ENCODE assay signal across 15 cellular contexts in genomic region chr13:96967248-96967745, GRCh38. TPM values are rescaled to one million over a fixed set of nuclear protein-coding genes. Genes with fewer than 3 reads are reported as not detected.
A peak's percentile ranks its signal among the peaks of the same experiment; 100 is the strongest.
DNase-seq lines count a peak whose midpoint lies in the region; ATAC-seq and TF ChIP-seq lines count a peak whose summit lies in the region.
"Had no signal": no experiment of that assay in that cellular context is flagged by ENCODE, and none has a peak within 500 bp of the region (broad histone marks: within the 10 kb centered on the region; RNA-seq: fewer than 3 reads in every experiment).

No MANE protein-coding gene starts in this region.

- H2AFZ ChIP-seq in GM23338: no peak overlapping the region
- H2AFZ ChIP-seq in MM.1S (ENCODE audit: low read length): peak overlapping the region; percentile 51
- no peak overlapping the region for H2AFZ ChIP-seq in mammary epithelial cell (ENCODE audit: low read depth, low read length)

- peak; percentile 34 for TF ChIP-seq CTCF in 22Rv1 (IDR thresholded peaks at IDR 0.05)
- TF ChIP-seq CTCF in GM23338 (conservative IDR thresholded peaks at IDR 0.05; ENCODE audit: low read depth in 2 of 2): peak; percentile 49 to 50
- peak; percentile 36 for TF ChIP-seq CTCF in MM.1S (IDR thresholded peaks at IDR 0.05; ENCODE audit: low read length)
- peak; percentile 8 to 25 for TF ChIP-seq CTCF in mammary epithelial cell (conservative IDR thresholded peaks at IDR 0.05 in 1 of 2, IDR thresholded peaks at IDR 0.05 in 1 of 2; ENCODE audit: extremely low read depth in 1 of 2, insufficient read depth in 1 of 2, low read depth in 1 of 2, low read length in 2 of 2)
- no peak for TF ChIP-seq CTCF in GM10248 (IDR thresholded peaks at IDR 0.05; ENCODE audit: control extremely low read depth, extremely low read depth, low read depth, missing control alignments)

- H3K27ac ChIP-seq in 22Rv1: no peak overlapping the region
- no peak overlapping the region for H3K27ac ChIP-seq in GM23338 (ENCODE audit: low read depth)
- no peak overlapping the region for H3K27ac ChIP-seq in MM.1S (ENCODE audit: low read length)
- H3K27ac ChIP-seq in mammary epithelial cell (ENCODE audit: insufficient read depth, low read depth, low read length): no peak overlapping the region
- H3K27ac ChIP-seq: esophagus muscularis mucosa had no signal

- H3K9me3 ChIP-seq in MM.1S (replicated peaks; ENCODE audit: insufficient read depth, low read length) (no peaks in the 10 kb centered on the region), mammary epithelial cell (replicated peaks; ENCODE audit: insufficient read depth, low read length) (peaks cover 15% of the 10 kb centered on the region)

- POLR2A ChIA-PET in GM10248 (lab: Yijun Ruan, JAX): no interaction called here

- no peak overlapping the region for H3K4me2 ChIP-seq in GM23338
- peak overlapping the region; percentile 61 for H3K4me2 ChIP-seq in MM.1S (ENCODE audit: low read depth, low read length)
- no peak overlapping the region for H3K4me2 ChIP-seq in mammary epithelial cell (ENCODE audit: insufficient read depth, low read depth, low read length)

- no peaks in the 10 kb centered on the region for H3K4me1 ChIP-seq in GM23338 (ENCODE audit: insufficient read depth)
- H3K4me1 ChIP-seq in MM.1S (ENCODE audit: low read length): no peaks in the 10 kb centered on the region
- no peaks in the 10 kb centered on the region for H3K4me1 ChIP-seq in mammary epithelial cell (ENCODE audit: insufficient read depth, low read length)
- H3K4me1 ChIP-seq: esophagus muscularis mucosa had no signal

- H3K4me3 ChIP-seq in GM23338 (no peak overlapping the region), MM.1S (ENCODE audit: low read length) (peak overlapping the region; percentile 44), mammary epithelial cell (replicated peaks in 1 of 3; ENCODE audit: insufficient read depth in 1 of 3, low read depth in 2 of 3, low read length in 3 of 3) (no peak overlapping the region)
- H3K4me3 ChIP-seq: esophagus muscularis mucosa had no signal

- WGBS in mammary epithelial cell (ENCODE audit: low coverage, missing lambda C conversion rate): 48% methylated on average over 6 of the region's 12 CpGs

- BruUV-seq in mammary epithelial cell (replicated peaks; lab: Mats Ljungman, UMichigan): no TSS peak

- no peaks in the 10 kb centered on the region for H3K27me3 ChIP-seq in GM23338 (ENCODE audit: insufficient read depth)
- no peaks in the 10 kb centered on the region for H3K27me3 ChIP-seq in MM.1S (replicated peaks; ENCODE audit: insufficient read depth, low read length)
- H3K27me3 ChIP-seq in mammary epithelial cell (ENCODE audit: insufficient read depth, low read length): no peaks in the 10 kb centered on the region
- H3K27me3 ChIP-seq: esophagus muscularis mucosa had no signal

- DNase-seq in GM23338 (ENCODE audit: low spot score): peak; percentile 72
- DNase-seq in MM.1S: peak; percentile 63
- no peak for DNase-seq in mammary epithelial cell
- no peak for DNase-seq in NCI-H1436 treated with DMSO at 0.1 percent for 48 hours (lab: John Stamatoyannopoulos, UW)
- no peak for DNase-seq in stimulated activated CD4-positive, alpha-beta T cell treated with anti-CD3 and anti-CD28 coated beads, Interleukin-2, amount 100 ng/mL, for 24 hours
- DNase-seq in GM10248 (ENCODE audit: extremely low spot score): no peak
- DNase-seq: activated naive CD4-positive, alpha-beta T cell treated with anti-CD3 and anti-CD28 coated beads, Interleukin-2, amount 10 ng/mL, durations not matched to agents 7 days and 5 days; NCI-H1092; stimulated activated CD4-positive, alpha-beta T cell treated with anti-CD3 and anti-CD28 coated beads, Interleukin-4, amount 100 ng/mL, for 4 hours; stimulated activated naive CD8-positive, alpha-beta T cell treated with anti-CD3 and anti-CD28 coated beads, Interleukin-15, Interleukin-2, amounts not matched to agents 100 U/mL and 50 U/mL, for 24 hours; T1000 had no signal

- CTCF ChIA-PET in mammary epithelial cell (lab: Charles Lee; ENCODE audit: low non-redundant PET) (interaction anchor here (0.5 kb wide), 1 partner anchor 947 kb away, joined by 3 read pairs; no protein-coding TSS in a partner anchor), GM10248 (lab: Yijun Ruan, JAX) (interaction anchor here (1.2 to 1.6 kb wide), 2 partner anchors 12 to 18 kb away, joined by 3 to 4 read pairs; no protein-coding TSS in a partner anchor)

- H3F3A ChIP-seq in GM23338 (replicated peaks; ENCODE audit: low read depth) (no peaks in the 10 kb centered on the region), MM.1S (ENCODE audit: insufficient read depth, low read length) (no peaks in the 10 kb centered on the region)

- H3K4me3 Mint-ChIP-seq in GM23338: no peak overlapping the region
- H3K4me3 Mint-ChIP-seq: activated naive CD4-positive, alpha-beta T cell treated with anti-CD3 and anti-CD28 coated beads, Interleukin-2, amount 10 ng/mL, durations not matched to agents 7 days and 5 days; central memory CD8-positive, alpha-beta T cell had no signal

- H3K36me3 ChIP-seq in GM23338 (ENCODE audit: insufficient read depth) (peaks cover 23% of the 10 kb centered on the region), MM.1S (replicated peaks; ENCODE audit: insufficient read depth, low read length) (no peaks in the 10 kb centered on the region), mammary epithelial cell (ENCODE audit: insufficient read depth, low read length) (no peaks in the 10 kb centered on the region)
- H3K36me3 ChIP-seq: esophagus muscularis mucosa had no signal

- H3K9me3 Mint-ChIP-seq in GM23338: peaks cover 45% of the 10 kb centered on the region

- H3K4me1 Mint-ChIP-seq in GM23338: peaks cover 2% of the 10 kb centered on the region; the same call in 1 of the 3 replicates
- H3K4me1 Mint-ChIP-seq: activated naive CD4-positive, alpha-beta T cell treated with anti-CD3 and anti-CD28 coated beads, Interleukin-2, amount 10 ng/mL, durations not matched to agents 7 days and 5 days; central memory CD8-positive, alpha-beta T cell had no signal

- dilution Hi-C loops in mammary epithelial cell (cut with HindIII; ENCODE audit: low sequenced_read_pairs): no loop called here

- no peaks in the 10 kb centered on the region for H3K79me2 ChIP-seq in GM23338 (replicated peaks; ENCODE audit: insufficient read depth)
- no peaks in the 10 kb centered on the region for H3K79me2 ChIP-seq in MM.1S (ENCODE audit: low read length)
- no peaks in the 10 kb centered on the region for H3K79me2 ChIP-seq in mammary epithelial cell (ENCODE audit: insufficient read depth, low read length)

- ATAC-seq in GM23338 (no peak), GM19397 (IDR thresholded peaks at IDR 0.05; ENCODE audit: unreplicated experiment) (no peak)
- ATAC-seq: stimulated activated naive CD8-positive, alpha-beta T cell treated with anti-CD3 and anti-CD28 coated beads, Interleukin-15, Interleukin-2, amounts not matched to agents 100 U/mL and 50 U/mL, for 24 hours had no signal

- in situ Hi-C loops in mammary epithelial cell (cut with MboI; ENCODE audit: low sequenced_read_pairs in 2 of 2): no loop called here

- no peak overlapping the region for H3K9ac ChIP-seq in MM.1S (ENCODE audit: low read length)
- H3K9ac ChIP-seq in mammary epithelial cell (ENCODE audit: insufficient read depth, low read length): no peak overlapping the region

- H4K20me1 ChIP-seq in GM23338 (replicated peaks; ENCODE audit: insufficient read depth): no peaks in the 10 kb centered on the region
- H4K20me1 ChIP-seq in MM.1S (ENCODE audit: insufficient read depth, low read length): no peaks in the 10 kb centered on the region
- no peaks in the 10 kb centered on the region for H4K20me1 ChIP-seq in mammary epithelial cell (ENCODE audit: insufficient read depth, low read length)

- no peak overlapping the region for H3K27ac Mint-ChIP-seq in GM23338
- H3K27ac Mint-ChIP-seq: activated naive CD4-positive, alpha-beta T cell treated with anti-CD3 and anti-CD28 coated beads, Interleukin-2, amount 10 ng/mL, durations not matched to agents 7 days and 5 days had no signal

- peaks cover 39% of the 10 kb centered on the region for H3K36me3 Mint-ChIP-seq in GM23338 (ENCODE audit: low read depth)

- H3K9me2 ChIP-seq in GM23338 (ENCODE audit: insufficient read depth) (no peaks in the 10 kb centered on the region), MM.1S (replicated peaks; ENCODE audit: insufficient read depth, low read length) (no peaks in the 10 kb centered on the region)

- intact Hi-C loops in mammary epithelial cell (cut with micrococcal nuclease): no loop called here

- H3K27me3 Mint-ChIP-seq in GM23338 (ENCODE audit: insufficient read depth, low read depth, poor library complexity): peaks cover 7% of the 10 kb centered on the region
- H3K27me3 Mint-ChIP-seq: activated naive CD4-positive, alpha-beta T cell treated with anti-CD3 and anti-CD28 coated beads, Interleukin-2, amount 10 ng/mL, durations not matched to agents 7 days and 5 days; central memory CD8-positive, alpha-beta T cell had no signal

TF ChIP-seq in GM23338, 12 proteins besides CTCF, POLR2A, EP300 and RAD21 (continues in another document):
- TF ChIP-seq STAT1 (IDR thresholded peaks at IDR 0.05; ENCODE audit: unreplicated experiment): no peak
- TF ChIP-seq EZH2 (IDR thresholded peaks at IDR 0.05; ENCODE audit: low read depth, unreplicated experiment): no peak
- TF ChIP-seq POLR2AphosphoS5 (IDR thresholded peaks at IDR 0.05; ENCODE audit: low read depth): no peak
- no peak for TF ChIP-seq ETS1 (IDR thresholded peaks at IDR 0.05)

RNA-seq across cellular contexts. Expression of gene OXGR1, which starts 27.0 kb away (rescaled TPM):
- 0.80 and 0.93 TPM in 2 replicates for total RNA-seq in GM23338 (2014; rRNA removed; shearing (Covaris generic))
- polyA plus RNA-seq in GM23338 (2016; fragmentation: Nextera tagmentation; extraction: Ambion mirVana): 0.16 and 0.29 TPM in 2 replicates
- total RNA-seq in mammary epithelial cell: not detected
- polyA plus RNA-seq in mammary epithelial cell: not detected
- polyA minus RNA-seq in mammary epithelial cell: not detected

Comparison
In these comparisons a context has a peak if more than half of its experiments do, and no peak if none do; other contexts are left out.
1. DNase-seq: peak in GM23338 (single experiment) and MM.1S (single experiment); none in mammary epithelial cell (single experiment), NCI-H1436 treated with DMSO at 0.1 percent for 48 hours (single experiment), stimulated activated CD4-positive, alpha-beta T cell treated with anti-CD3 and anti-CD28 coated beads, Interleukin-2, amount 100 ng/mL, for 24 hours (0 of 2) and GM10248 (single experiment).